In the genomic region with DNA sequence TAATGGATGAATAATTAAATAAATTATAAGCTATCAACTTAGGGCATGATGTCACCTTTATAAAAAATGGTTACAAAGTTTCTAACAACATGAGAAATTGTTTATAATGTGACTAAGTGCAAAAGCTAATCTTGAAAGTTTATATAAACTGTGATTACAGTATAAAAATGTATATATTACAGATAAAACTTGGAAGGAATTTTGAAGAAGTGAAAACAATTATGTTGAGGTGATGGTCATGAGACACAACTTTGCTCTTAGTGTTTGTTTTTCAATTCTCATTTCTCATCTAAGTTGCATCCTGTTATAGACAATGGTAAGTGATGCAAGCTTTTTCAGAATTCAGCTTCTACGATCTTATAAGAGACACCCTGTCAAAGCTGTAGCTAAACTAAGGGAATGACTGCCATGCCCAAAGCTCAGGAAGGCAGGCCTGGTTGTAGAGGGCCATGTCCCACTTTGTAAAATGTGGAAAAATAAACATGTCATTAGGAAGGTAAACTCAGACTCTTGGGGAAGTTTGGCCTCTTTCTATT, we compare ENCODE assay signal across 11 cellular contexts. TPM values are rescaled to one million over a fixed set of nuclear protein-coding genes. Genes with fewer than 3 reads are reported as not detected.
DNase-seq lines count a peak whose midpoint lies in the region; ATAC-seq and TF ChIP-seq lines count a peak whose summit lies in the region.
"Had no signal": no experiment of that assay in that cellular context is flagged by ENCODE, and none has a peak within 500 bp of the region (broad histone marks: within the 10 kb centered on the region; RNA-seq: fewer than 3 reads in every experiment).

No MANE protein-coding gene starts in this region.

- ATAC-seq in GM18909 (IDR thresholded peaks at IDR 0.05; ENCODE audit: poor library complexity, unreplicated experiment) = peak; percentile 79
- peak; percentile 64 for ATAC-seq in HG02588 (IDR thresholded peaks at IDR 0.05; ENCODE audit: unreplicated experiment)
- ATAC-seq in HG03521 (IDR thresholded peaks at IDR 0.05; ENCODE audit: unreplicated experiment) = peak; percentile 68
- ATAC-seq in Right ventricle myocardium superior (ENCODE audit: poor library complexity) = no peak
- ATAC-seq: heart right ventricle had no signal

- no peak for TF ChIP-seq EP300 in neural cell (conservative IDR thresholded peaks at IDR 0.05; ENCODE audit: poor library complexity, severe bottlenecking)

- TF ChIP-seq CTCF in neural cell (IDR thresholded peaks at IDR 0.05; ENCODE audit: poor library complexity, severe bottlenecking) = no peak

- H3K27ac ChIP-seq in neural cell (ENCODE audit: low read length) = peak overlapping the region; percentile 33
- H3K27ac ChIP-seq: heart right ventricle, neural progenitor cell had no signal

- H3K4me3 ChIP-seq in neural cell (ENCODE audit: low read length) = no peak overlapping the region
- H3K4me3 ChIP-seq: heart right ventricle, neural progenitor cell had no signal

- intact Hi-C loops in Right ventricle myocardium superior (cut with DNase I) = no loop called here

- H4K20me1 ChIP-seq in neural cell (ENCODE audit: insufficient read depth) = no peaks in the 10 kb centered on the region

- H3K79me2 ChIP-seq in neural cell (replicated peaks; ENCODE audit: insufficient read depth, low read length) = no peaks in the 10 kb centered on the region

- no peaks in the 10 kb centered on the region for H3K9me2 ChIP-seq in neural cell (ENCODE audit: insufficient read depth, low read length)

- H3K9ac ChIP-seq in neural cell (ENCODE audit: low read length) = no peak overlapping the region
- H3K9ac ChIP-seq: neural progenitor cell had no signal

- no peaks in the 10 kb centered on the region for H3K9me3 ChIP-seq in neural cell (ENCODE audit: low read length)

- H3K4me2 ChIP-seq in neural cell (ENCODE audit: low read length) = no peak overlapping the region
- H3K4me2 ChIP-seq: neural progenitor cell had no signal

- no peaks in the 10 kb centered on the region for H3F3A ChIP-seq in neural cell (ENCODE audit: insufficient read depth, low read length, poor library complexity, severe bottlenecking)

- no peaks in the 10 kb centered on the region for H3K36me3 ChIP-seq in neural cell (ENCODE audit: insufficient read depth, low read length)
- H3K36me3 ChIP-seq: heart right ventricle, neural progenitor cell had no signal

- H2AFZ ChIP-seq in neural cell (ENCODE audit: low read depth, low read length) = no peak overlapping the region
- H2AFZ ChIP-seq: neural progenitor cell had no signal

- no peaks in the 10 kb centered on the region for H3K27me3 ChIP-seq in neural cell (ENCODE audit: insufficient read depth, low read depth, low read length)
- H3K27me3 ChIP-seq: heart right ventricle, neural progenitor cell had no signal

- DNase-seq in germinal center (ENCODE audit: low spot score) (no peak), Right ventricle myocardium superior (no peak)
- no peak for DNase-seq in stimulated activated CD4-positive, alpha-beta T cell treated with anti-CD3 and anti-CD28 coated beads, Interleukin-4, amount 100 ng/mL, for 1 hour
- DNase-seq in activated CD4-positive, alpha-beta T cell treated with anti-CD3 and anti-CD28 coated beads, Interleukin-2, amount 50 U/mL, for 1 hour = no peak
- DNase-seq: caudate nucleus, heart right ventricle had no signal

- TF ChIP-seq RAD21 in neural cell (conservative IDR thresholded peaks at IDR 0.05) = no peak

TF ChIP-seq in neural cell, 6 proteins besides CTCF, POLR2A, EP300 and RAD21:
- TF ChIP-seq MXI1 (conservative IDR thresholded peaks at IDR 0.05; ENCODE audit: poor library complexity, severe bottlenecking) (no peak), SMC3 (conservative IDR thresholded peaks at IDR 0.05; ENCODE audit: poor library complexity) (no peak), EZH2 (IDR thresholded peaks at IDR 0.05; ENCODE audit: borderline replicate concordance, insufficient read depth, low read length, poor library complexity, severe bottlenecking) (no peak), POLR2AphosphoS5 (IDR thresholded peaks at IDR 0.05) (no peak), TAF1 (IDR thresholded peaks at IDR 0.05; ENCODE audit: low read depth) (no peak)
- TF ChIP-seq, protein P1, sequence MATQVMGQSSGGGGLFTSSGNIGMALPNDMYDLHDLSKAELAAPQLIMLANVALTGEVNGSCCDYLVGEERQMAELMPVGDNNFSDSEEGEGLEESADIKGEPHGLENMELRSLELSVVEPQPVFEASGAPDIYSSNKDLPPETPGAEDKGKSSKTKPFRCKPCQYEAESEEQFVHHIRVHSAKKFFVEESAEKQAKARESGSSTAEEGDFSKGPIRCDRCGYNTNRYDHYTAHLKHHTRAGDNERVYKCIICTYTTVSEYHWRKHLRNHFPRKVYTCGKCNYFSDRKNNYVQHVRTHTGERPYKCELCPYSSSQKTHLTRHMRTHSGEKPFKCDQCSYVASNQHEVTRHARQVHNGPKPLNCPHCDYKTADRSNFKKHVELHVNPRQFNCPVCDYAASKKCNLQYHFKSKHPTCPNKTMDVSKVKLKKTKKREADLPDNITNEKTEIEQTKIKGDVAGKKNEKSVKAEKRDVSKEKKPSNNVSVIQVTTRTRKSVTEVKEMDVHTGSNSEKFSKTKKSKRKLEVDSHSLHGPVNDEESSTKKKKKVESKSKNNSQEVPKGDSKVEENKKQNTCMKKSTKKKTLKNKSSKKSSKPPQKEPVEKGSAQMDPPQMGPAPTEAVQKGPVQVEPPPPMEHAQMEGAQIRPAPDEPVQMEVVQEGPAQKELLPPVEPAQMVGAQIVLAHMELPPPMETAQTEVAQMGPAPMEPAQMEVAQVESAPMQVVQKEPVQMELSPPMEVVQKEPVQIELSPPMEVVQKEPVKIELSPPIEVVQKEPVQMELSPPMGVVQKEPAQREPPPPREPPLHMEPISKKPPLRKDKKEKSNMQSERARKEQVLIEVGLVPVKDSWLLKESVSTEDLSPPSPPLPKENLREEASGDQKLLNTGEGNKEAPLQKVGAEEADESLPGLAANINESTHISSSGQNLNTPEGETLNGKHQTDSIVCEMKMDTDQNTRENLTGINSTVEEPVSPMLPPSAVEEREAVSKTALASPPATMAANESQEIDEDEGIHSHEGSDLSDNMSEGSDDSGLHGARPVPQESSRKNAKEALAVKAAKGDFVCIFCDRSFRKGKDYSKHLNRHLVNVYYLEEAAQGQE (IDR thresholded peaks at IDR 0.05; ENCODE audit: borderline replicate concordance) = no peak

RNA-seq across cellular contexts. Expression of gene MACC1, which starts 23.9 kb away (rescaled TPM):
- 0.20 and 0.22 TPM in 2 replicates for polyA plus RNA-seq in neural cell
- polyA minus RNA-seq in neural cell = 0.49 and 0.58 TPM in 2 replicates
- total RNA-seq in Right ventricle myocardium superior = 0.19 TPM
